Comparison of ENCODE assay signal across 18 cellular contexts in the genomic region with DNA sequence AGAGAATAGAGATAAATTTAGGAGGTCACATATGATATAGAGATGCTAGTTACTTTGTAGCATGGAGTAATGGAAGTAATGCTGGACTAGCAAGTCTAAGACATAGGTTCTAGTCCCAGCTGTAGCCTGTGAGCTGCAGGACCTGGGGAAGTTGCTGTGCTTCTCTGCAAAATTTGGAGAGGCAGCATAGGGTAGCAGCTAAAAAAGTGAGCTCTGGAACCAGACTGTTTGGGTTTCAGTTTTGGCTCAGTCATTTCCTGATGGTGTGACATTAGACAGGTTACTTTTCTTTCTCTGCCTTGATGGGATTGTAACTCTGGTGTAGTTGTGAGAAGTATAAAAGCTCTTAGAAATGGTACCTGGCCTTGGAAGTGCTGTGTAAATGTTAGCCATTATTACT. TPM values are rescaled to one million over a fixed set of nuclear protein-coding genes. Genes with fewer than 3 reads are reported as not detected.
DNase-seq lines count a peak whose midpoint lies in the region; ATAC-seq and TF ChIP-seq lines count a peak whose summit lies in the region.
"Had no signal": no experiment of that assay in that cellular context is flagged by ENCODE, and none has a peak within 500 bp of the region (broad histone marks: within the 10 kb centered on the region; RNA-seq: fewer than 3 reads in every experiment).

No MANE protein-coding gene starts in this region.

- H3K4me3 Mint-ChIP-seq in activated T-cell treated with anti-CD3 and anti-CD28 coated beads, Interleukin-2, amount 50 U/mL, for 72 hours = peak overlapping the region; percentile 60 to 83
- peak overlapping the region; percentile 96 for H3K4me3 Mint-ChIP-seq in stimulated activated effector memory CD8-positive, alpha-beta T cell treated with anti-CD3 and anti-CD28 coated beads, Interleukin-12 subunit alpha, Interleukin-12 subunit beta, amount 100 ng/mL, for 72 hours

- peaks cover 76% of the 10 kb centered on the region for H3K4me1 Mint-ChIP-seq in activated T-cell treated with anti-CD3 and anti-CD28 coated beads, Interleukin-2, amount 50 U/mL, for 72 hours (ENCODE audit: low read depth)
- H3K4me1 Mint-ChIP-seq in stimulated activated effector memory CD8-positive, alpha-beta T cell treated with anti-CD3 and anti-CD28 coated beads, Interleukin-12 subunit alpha, Interleukin-12 subunit beta, amount 100 ng/mL, for 72 hours = peaks cover 80% of the 10 kb centered on the region

- no peaks in the 10 kb centered on the region for H3K9me3 Mint-ChIP-seq in activated T-cell treated with anti-CD3 and anti-CD28 coated beads, Interleukin-2, amount 50 U/mL, for 72 hours
- H3K9me3 Mint-ChIP-seq in activated naive CD4-positive, alpha-beta T cell treated with anti-CD3 and anti-CD28 coated beads, Interleukin-2, amount 50 U/mL, for 72 hours = no peaks in the 10 kb centered on the region
- no peaks in the 10 kb centered on the region for H3K9me3 Mint-ChIP-seq in stimulated activated effector memory CD8-positive, alpha-beta T cell treated with anti-CD3 and anti-CD28 coated beads, Interleukin-12 subunit alpha, Interleukin-12 subunit beta, amount 100 ng/mL, for 72 hours

- DNase-seq in activated T-cell treated with anti-CD3 and anti-CD28 coated beads, Interleukin-2, amount 50 U/mL, for 72 hours = no peak
- DNase-seq in activated T-cell treated with anti-CD3 and anti-CD28 coated beads for 4 hours (no peak), thyroid gland (no peak)
- no peak for DNase-seq in activated naive CD4-positive, alpha-beta T cell treated with anti-CD3 and anti-CD28 coated beads, Interleukin-2, amount 50 U/mL, for 72 hours (ENCODE audit: low spot score in 2 of 2)
- no peak for DNase-seq in stimulated activated effector memory CD8-positive, alpha-beta T cell treated with anti-CD3 and anti-CD28 coated beads, Interleukin-12 subunit alpha, Interleukin-12 subunit beta, amount 100 ng/mL, for 72 hours (ENCODE audit: low spot score in 2 of 2)
- DNase-seq in stimulated activated CD4-positive, alpha-beta T cell treated with anti-CD3 and anti-CD28 coated beads, Interleukin-2, amount 100 ng/mL, for 24 hours = no peak
- DNase-seq: ACHN; activated effector memory CD4-positive, alpha-beta T cell treated with Interleukin-2 at 50 U/mL for 16 hours; central memory CD4-positive, alpha-beta T cell; left ventricle myocardium superior; NCI-H1092 treated with DMSO at 0.1 percent for 48 hours; NCI-H524; occipital lobe had no signal

- H3K36me3 ChIP-seq in thyroid gland = peaks cover 39 to 45% of the 10 kb centered on the region in 2 donors

- H3K27me3 ChIP-seq in thyroid gland = no peaks in the 10 kb centered on the region
- H3K27me3 ChIP-seq: hepatocyte had no signal

- ATAC-seq in activated T-cell treated with anti-CD3 and anti-CD28 coated beads, Interleukin-2, amount 50 U/mL, for 72 hours (replicated peaks in 1 of 2) = no peak
- peak; percentile 22 for ATAC-seq in HG03095 (IDR thresholded peaks at IDR 0.05; ENCODE audit: unreplicated experiment)
- ATAC-seq in activated naive CD4-positive, alpha-beta T cell treated with anti-CD3 and anti-CD28 coated beads, Interleukin-2, amount 50 U/mL, for 72 hours = no peak
- no peak for ATAC-seq in stimulated activated effector memory CD8-positive, alpha-beta T cell treated with anti-CD3 and anti-CD28 coated beads, Interleukin-12 subunit alpha, Interleukin-12 subunit beta, amount 100 ng/mL, for 72 hours
- no peak for ATAC-seq in GM21515 (IDR thresholded peaks at IDR 0.05; ENCODE audit: unreplicated experiment)
- ATAC-seq: left ventricle myocardium superior, Right ventricle myocardium inferior had no signal

- H3K27ac Mint-ChIP-seq in activated T-cell treated with anti-CD3 and anti-CD28 coated beads, Interleukin-2, amount 50 U/mL, for 72 hours = peak overlapping the region; percentile 95
- H3K27ac Mint-ChIP-seq in activated naive CD4-positive, alpha-beta T cell treated with anti-CD3 and anti-CD28 coated beads, Interleukin-2, amount 50 U/mL, for 72 hours = peak overlapping the region; percentile 39 to 59
- H3K27ac Mint-ChIP-seq in stimulated activated effector memory CD8-positive, alpha-beta T cell treated with anti-CD3 and anti-CD28 coated beads, Interleukin-12 subunit alpha, Interleukin-12 subunit beta, amount 100 ng/mL, for 72 hours = peak overlapping the region; percentile 79

- H3K4me3 ChIP-seq in thyroid gland (replicated peaks in 1 of 3) = no peak overlapping the region
- H3K4me3 ChIP-seq: hepatocyte had no signal

- no peak overlapping the region for H3K27ac ChIP-seq in thyroid gland
- H3K27ac ChIP-seq: epithelial cell of prostate, hepatocyte had no signal

- peaks cover 5 to 10% of the 10 kb centered on the region in 2 donors for H3K4me1 ChIP-seq in thyroid gland

- H3K9me3 ChIP-seq in thyroid gland = no peaks in the 10 kb centered on the region

- H3K27me3 Mint-ChIP-seq in activated T-cell treated with anti-CD3 and anti-CD28 coated beads, Interleukin-2, amount 50 U/mL, for 72 hours (ENCODE audit: low read depth) = no peaks in the 10 kb centered on the region

- H3K36me3 Mint-ChIP-seq in activated T-cell treated with anti-CD3 and anti-CD28 coated beads, Interleukin-2, amount 50 U/mL, for 72 hours (ENCODE audit: insufficient read depth in 2 of 2) = peaks cover 13 to 30% of the 10 kb centered on the region in 2 donors
- H3K36me3 Mint-ChIP-seq in activated naive CD4-positive, alpha-beta T cell treated with anti-CD3 and anti-CD28 coated beads, Interleukin-2, amount 50 U/mL, for 72 hours = peaks cover 50 to 66% of the 10 kb centered on the region in 2 donors
- H3K36me3 Mint-ChIP-seq in stimulated activated effector memory CD8-positive, alpha-beta T cell treated with anti-CD3 and anti-CD28 coated beads, Interleukin-12 subunit alpha, Interleukin-12 subunit beta, amount 100 ng/mL, for 72 hours = peaks cover 73% of the 10 kb centered on the region

- no peak for TF ChIP-seq POLR2A in thyroid gland (IDR thresholded peaks at IDR 0.05)

- TF ChIP-seq CTCF in thyroid gland (IDR thresholded peaks at IDR 0.05) = no peak

- intact Hi-C loops in thyroid gland (cut with DNase I) = no loop called here

RNA-seq across cellular contexts. Expression of a gene that starts 3.3 kb away (rescaled TPM):
- 10 to 100 TPM; 38.0 to 46.4 TPM for total RNA-seq in activated T-cell treated with anti-CD3 and anti-CD28 coated beads, Interleukin-2, amount 50 U/mL, for 72 hours
- 10 to 100 TPM; 53.0 to 57.4 TPM for total RNA-seq in activated naive CD4-positive, alpha-beta T cell treated with anti-CD3 and anti-CD28 coated beads, Interleukin-2, amount 50 U/mL, for 72 hours
- 10 to 100 TPM; 19.9 to 23.8 (median 22.7) TPM for total RNA-seq in thyroid gland

RNA-seq across cellular contexts. Expression of a gene that starts 42.9 kb away (rescaled TPM):
- 10 to 100 TPM; 18.9 to 19.2 TPM for total RNA-seq in activated T-cell treated with anti-CD3 and anti-CD28 coated beads, Interleukin-2, amount 50 U/mL, for 72 hours
- 10 to 100 TPM in 1 of 2 donors, 1 to 10 TPM in 1; 6.8 to 11.9 TPM for total RNA-seq in activated naive CD4-positive, alpha-beta T cell treated with anti-CD3 and anti-CD28 coated beads, Interleukin-2, amount 50 U/mL, for 72 hours
- total RNA-seq in thyroid gland = 10 to 100 TPM; 16.3 to 23.2 (median 17.8) TPM

RNA-seq across cellular contexts. Expression of a gene that starts 56.5 kb away (rescaled TPM):
- 1 to 10 TPM; 1.5 to 3.4 TPM for total RNA-seq in activated T-cell treated with anti-CD3 and anti-CD28 coated beads, Interleukin-2, amount 50 U/mL, for 72 hours
- total RNA-seq in activated naive CD4-positive, alpha-beta T cell treated with anti-CD3 and anti-CD28 coated beads, Interleukin-2, amount 50 U/mL, for 72 hours = 1 to 10 TPM; 2.6 to 4.5 TPM
- 10 to 100 TPM in 2 of 4 donors, 1 to 10 TPM in 2; 9.0 to 13.6 (median 10.8) TPM for total RNA-seq in thyroid gland
